In the genomic region with DNA sequence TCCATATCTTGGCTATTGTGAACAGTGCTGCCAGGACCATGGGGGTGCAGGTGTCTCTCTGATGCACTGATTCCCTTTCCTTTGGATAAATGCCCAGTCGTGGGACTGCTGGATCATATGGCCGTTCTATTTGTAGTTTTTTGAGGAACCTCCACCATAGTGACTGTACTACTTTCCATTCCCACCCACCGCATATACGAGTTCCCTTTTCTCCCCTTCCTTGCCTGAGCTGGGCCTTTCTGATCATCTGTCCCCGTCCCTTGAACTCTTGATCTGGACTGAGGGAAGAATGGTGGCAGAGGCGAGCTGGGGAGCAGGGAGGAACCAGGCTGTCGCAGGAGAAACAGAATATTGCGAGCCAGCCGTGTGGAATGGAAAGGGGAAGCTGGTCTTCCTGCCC, we compare ENCODE assay signal across 16 cellular contexts. TPM values are rescaled to one million over a fixed set of nuclear protein-coding genes. Genes with fewer than 3 reads are reported as not detected.
DNase-seq lines count a peak whose midpoint lies in the region; ATAC-seq and TF ChIP-seq lines count a peak whose summit lies in the region.
"Had no signal": no experiment of that assay in that cellular context is flagged by ENCODE, and none has a peak within 500 bp of the region (broad histone marks: within the 10 kb centered on the region; RNA-seq: fewer than 3 reads in every experiment).

No MANE protein-coding gene starts in this region.

- no peaks in the 10 kb centered on the region for H3K9me3 ChIP-seq in CD4-positive, alpha-beta T cell (ENCODE audit: control insufficient read depth, low read length)
- H3K9me3 ChIP-seq in esophagus muscularis mucosa (no peaks in the 10 kb centered on the region), Karpas-422 (ENCODE audit: low read length) (no peaks in the 10 kb centered on the region)
- H3K9me3 ChIP-seq: gastrocnemius medialis had no signal

- H3K4me2 ChIP-seq in Karpas-422 (ENCODE audit: low read depth, low read length, poor library complexity, severe bottlenecking), result no peak overlapping the region

- peak; percentile 26 for ATAC-seq in CD4-positive, alpha-beta T cell (ENCODE audit: poor library complexity)
- ATAC-seq in sciatic nerve, result peak; percentile 51

- TF ChIP-seq EP300 in esophagus muscularis mucosa (IDR thresholded peaks at IDR 0.05), result no peak

- H3K9ac ChIP-seq in Karpas-422 (ENCODE audit: low read length), result no peak overlapping the region

- H4K20me1 ChIP-seq in Karpas-422 (ENCODE audit: insufficient read depth, low read depth, low read length), result no peaks in the 10 kb centered on the region

- H3K9me3 Mint-ChIP-seq in CD4-positive, alpha-beta T cell, result no peaks in the 10 kb centered on the region
- H3K9me3 Mint-ChIP-seq: nephron progenitor cell had no signal

- no peak for DNase-seq in CD4-positive, alpha-beta T cell
- DNase-seq in RWPE1 (ENCODE audit: low spot score), result no peak
- DNase-seq in esophagus muscularis mucosa (ENCODE audit: extremely low spot score), result no peak
- DNase-seq in sciatic nerve (ENCODE audit: low spot score), result no peak
- no peak for DNase-seq in Karpas-422
- DNase-seq in DMS 273 treated with DMSO at 0.1 percent for 48 hours (lab: John Stamatoyannopoulos, UW), result no peak
- no peak for DNase-seq in putamen (ENCODE audit: low spot score)
- no peak for DNase-seq in cerebellum (ENCODE audit: low spot score)
- DNase-seq: activated gamma-delta T cell, DMS53, kidney, NCI-H1105 treated with DMSO at 0.1 percent for 48 hours, NCI-H446 treated with DMSO at 0.1 percent for 48 hours, nephron progenitor cell, T-helper 9 cell had no signal

- H3K4me3 Mint-ChIP-seq in CD4-positive, alpha-beta T cell, result no peak overlapping the region
- H3K4me3 Mint-ChIP-seq: nephron progenitor cell had no signal

- POLR2A ChIA-PET in CD4-positive, alpha-beta T cell (lab: Charles Lee), result interaction anchor here (0.5 kb wide), 1 partner anchor 50 kb away, joined by 3 read pairs; no protein-coding TSS in a partner anchor
- POLR2A ChIA-PET in RWPE1 (lab: Yijun Ruan, JAX; ENCODE audit: low non-redundant PET), result no interaction called here

- peaks cover 4% of the 10 kb centered on the region for H3K4me1 Mint-ChIP-seq in CD4-positive, alpha-beta T cell (ENCODE audit: low read depth)

- no peak for TF ChIP-seq CTCF in CD4-positive, alpha-beta T cell (IDR thresholded peaks at IDR 0.05)
- TF ChIP-seq CTCF in RWPE1 (conservative IDR thresholded peaks at IDR 0.05; ENCODE audit: low read depth), result no peak
- TF ChIP-seq CTCF in esophagus muscularis mucosa (IDR thresholded peaks at IDR 0.05), result no peak

- no peaks in the 10 kb centered on the region for H3K79me2 ChIP-seq in Karpas-422 (ENCODE audit: low read length)

- H3K27me3 ChIP-seq in CD4-positive, alpha-beta T cell (ENCODE audit: control insufficient read depth, insufficient read depth, low read length), result no peaks in the 10 kb centered on the region
- H3K27me3 ChIP-seq in esophagus muscularis mucosa (no peaks in the 10 kb centered on the region), Karpas-422 (ENCODE audit: low read length) (no peaks in the 10 kb centered on the region)
- H3K27me3 ChIP-seq: gastrocnemius medialis had no signal

- H3K27me3 Mint-ChIP-seq in CD4-positive, alpha-beta T cell, result no peaks in the 10 kb centered on the region

- no peak overlapping the region for H3K27ac ChIP-seq in CD4-positive, alpha-beta T cell (ENCODE audit: low read depth, low read length)
- H3K27ac ChIP-seq in RWPE1 (peak overlapping the region; percentile 96), esophagus muscularis mucosa (replicated peaks in 1 of 4) (peak overlapping the region in 3 of 4 donors; percentile 11 to 23 (median 22)), Karpas-422 (ENCODE audit: low read length) (no peak overlapping the region)

- H3K36me3 Mint-ChIP-seq in CD4-positive, alpha-beta T cell (ENCODE audit: low read depth), result no peaks in the 10 kb centered on the region

- CTCF ChIA-PET in CD4-positive, alpha-beta T cell (lab: Charles Lee), result no interaction called here
- CTCF ChIA-PET in RWPE1 (lab: Yijun Ruan, JAX), result no interaction called here

- peaks cover 27 to 98% (median 80%) of the 10 kb centered on the region in 4 donors for H3K4me1 ChIP-seq in esophagus muscularis mucosa
- H3K4me1 ChIP-seq in Karpas-422 (ENCODE audit: low read length), result no peaks in the 10 kb centered on the region

- intact Hi-C loops in CD4-positive, alpha-beta T cell (cut with DNase I, micrococcal nuclease), result no loop called here
- intact Hi-C loops in esophagus muscularis mucosa (cut with DNase I) (no loop called here), sciatic nerve (cut with DNase I) (no loop called here)

- H3K36me3 ChIP-seq in esophagus muscularis mucosa (peaks cover 0 to 9% (median 2%) of the 10 kb centered on the region in 4 donors), Karpas-422 (ENCODE audit: insufficient read depth, low read length) (no peaks in the 10 kb centered on the region)
- H3K36me3 ChIP-seq: gastrocnemius medialis had no signal

- WGBS in esophagus muscularis mucosa, result 74% methylated on average over 9 of the region's 9 CpGs

- no peaks in the 10 kb centered on the region for H3K9me2 ChIP-seq in Karpas-422 (replicated peaks; ENCODE audit: insufficient read depth, low read length)

- H2AFZ ChIP-seq in Karpas-422 (ENCODE audit: low read length), result no peak overlapping the region

- H3K4me3 ChIP-seq in esophagus muscularis mucosa, result no peak overlapping the region
- no peak overlapping the region for H3K4me3 ChIP-seq in Karpas-422 (ENCODE audit: low read length)
- H3K4me3 ChIP-seq: gastrocnemius medialis had no signal

- TF ChIP-seq POLR2A in esophagus muscularis mucosa (IDR thresholded peaks at IDR 0.05; ENCODE audit: low read depth), result no peak

- no peak overlapping the region for H3K27ac Mint-ChIP-seq in CD4-positive, alpha-beta T cell
- H3K27ac Mint-ChIP-seq: nephron progenitor cell had no signal

RNA-seq across cellular contexts. Expression of gene CEP295NL, which starts 7.9 kb away (rescaled TPM):
- 1 to 10 TPM; 2.6 to 2.7 TPM for total RNA-seq in CD4-positive, alpha-beta T cell
- total RNA-seq in esophagus muscularis mucosa (1 to 10 TPM in 3 of 4 donors, under 1 TPM in 1; 0.78 to 6.6 (median 2.3) TPM), sciatic nerve (16.7 TPM), cerebellum (2.4 TPM)
- total RNA-seq in Karpas-422 (2014; rRNA removed; shearing (Covaris generic); ENCODE audit: low replicate concordance), result not detected in 2 replicates

RNA-seq across cellular contexts. Expression of gene TIMP2, which starts 14.3 kb away (rescaled TPM):
- 1 to 10 TPM; 6.2 to 7.0 TPM for total RNA-seq in CD4-positive, alpha-beta T cell
- 100 to 1,000 TPM; 177 to 315 (median 229) TPM for total RNA-seq in esophagus muscularis mucosa
- 720 TPM for total RNA-seq in sciatic nerve
- 0.07 TPM in 1 of 2 replicates, not detected in the other for total RNA-seq in Karpas-422 (2014; rRNA removed; shearing (Covaris generic); ENCODE audit: low replicate concordance)
- total RNA-seq in cerebellum, result 36.2 TPM

Comparison
In these comparisons a context has a peak if more than half of its experiments do, and no peak if none do; other contexts are left out.
1. H3K27ac ChIP-seq: peak in RWPE1 (single experiment) and esophagus muscularis mucosa (3 of 4); none in CD4-positive, alpha-beta T cell (single experiment) and Karpas-422 (single experiment).